In the genomic region with DNA sequence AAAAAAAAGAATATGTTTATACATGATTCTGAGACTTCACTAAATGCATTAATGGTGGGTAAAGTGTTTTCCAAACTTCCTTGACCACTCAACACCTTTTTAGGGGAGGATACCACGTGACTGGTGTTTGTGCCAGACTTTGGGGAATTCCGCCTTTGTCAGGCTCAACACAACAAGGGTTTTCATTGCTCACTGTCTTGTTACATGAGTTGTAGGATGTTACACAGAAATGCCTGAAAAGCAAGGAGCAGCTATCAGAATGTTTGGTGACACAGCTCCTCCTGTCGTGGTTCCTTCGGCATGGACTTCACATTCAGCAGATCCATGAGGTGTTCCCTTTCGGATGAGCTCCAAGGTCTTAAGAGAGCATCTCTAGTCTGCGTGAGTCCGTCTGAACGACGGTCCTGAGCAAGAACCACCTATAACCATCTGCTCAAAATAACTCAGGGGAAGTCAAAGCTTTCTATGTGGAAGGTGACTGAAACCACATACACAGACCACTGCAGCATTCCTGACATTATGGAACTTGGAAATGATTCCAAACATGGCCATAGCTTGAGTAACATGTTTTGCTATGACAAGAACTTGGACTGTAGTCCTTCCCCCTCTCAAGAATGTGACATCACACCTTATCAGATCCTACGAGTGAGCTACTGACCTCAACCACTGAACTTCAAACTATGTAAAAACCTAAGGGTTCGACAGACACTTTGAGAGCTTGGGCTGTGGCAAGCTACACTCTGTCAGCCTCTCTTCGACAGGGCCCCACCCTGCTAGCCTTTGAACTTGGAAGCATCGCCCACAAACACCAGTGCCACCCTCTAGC, we compare ENCODE assay signal across 12 cellular contexts. TPM values are rescaled to one million over a fixed set of nuclear protein-coding genes. Genes with fewer than 3 reads are reported as not detected.
DNase-seq lines count a peak whose midpoint lies in the region; ATAC-seq and TF ChIP-seq lines count a peak whose summit lies in the region.
"Had no signal": no experiment of that assay in that cellular context is flagged by ENCODE, and none has a peak within 500 bp of the region (broad histone marks: within the 10 kb centered on the region; RNA-seq: fewer than 3 reads in every experiment).

No MANE protein-coding gene starts in this region.

- 76 to 88% methylated on average over 13 of the region's 13 CpGs for WGBS in esophagus squamous epithelium, 2 donors

- no peaks in the 10 kb centered on the region for H3K9me3 ChIP-seq in esophagus squamous epithelium
- no peaks in the 10 kb centered on the region for H3K9me3 ChIP-seq in osteoblast (ENCODE audit: low read depth, low read length)

- ATAC-seq in esophagus mucosa: no peak
- ATAC-seq in activated T-cell treated with anti-CD3 and anti-CD28 coated beads, Interleukin-2, amount 50 U/mL, for 72 hours (replicated peaks in 1 of 2): no peak
- ATAC-seq in HG02840 (IDR thresholded peaks at IDR 0.05; ENCODE audit: low FRiP score, unreplicated experiment): no peak

- no peak overlapping the region for H2AFZ ChIP-seq in osteoblast (ENCODE audit: low read length)

- H3K36me3 Mint-ChIP-seq in activated T-cell treated with anti-CD3 and anti-CD28 coated beads, Interleukin-2, amount 50 U/mL, for 72 hours (ENCODE audit: insufficient read depth in 2 of 2): no peaks in the 10 kb centered on the region

- intact Hi-C loops in esophagus squamous epithelium (cut with DNase I): no loop called here

- H3K4me2 ChIP-seq in osteoblast (ENCODE audit: insufficient read depth, low read length): peak overlapping the region; percentile 9

- TF ChIP-seq CTCF in esophagus squamous epithelium (IDR thresholded peaks at IDR 0.05) (no peak), osteoblast (IDR thresholded peaks at IDR 0.05; ENCODE audit: extremely low read depth, low read depth, low read length) (peak; percentile 25)

- H3K4me1 ChIP-seq in esophagus squamous epithelium (peaks cover 8 to 59% (median 22%) of the 10 kb centered on the region in 3 donors), osteoblast (ENCODE audit: insufficient read depth, low read length) (peaks cover 61% of the 10 kb centered on the region)

- DNase-seq in AG08395 (ENCODE audit: low spot score) (peak; percentile 76), NCI-H226 (peak; percentile 33), esophagus squamous epithelium (lab: John Stamatoyannopoulos, UW) (no peak), osteoblast (ENCODE audit: insufficient read length, low spot score, missing footprints) (peak; percentile 85), nucleus accumbens (lab: John Stamatoyannopoulos, UW) (no peak)
- DNase-seq in activated T-cell treated with anti-CD3 and anti-CD28 coated beads, Interleukin-2, amount 50 U/mL, for 72 hours: no peak
- DNase-seq: NCI-H146, posterior cingulate gyrus, T-helper 9 cell had no signal

- H3K36me3 ChIP-seq in esophagus squamous epithelium (no peaks in the 10 kb centered on the region), osteoblast (ENCODE audit: insufficient read depth, low read length) (peaks cover 3% of the 10 kb centered on the region)

- H4K20me1 ChIP-seq in osteoblast (ENCODE audit: insufficient read depth, low read length): no peaks in the 10 kb centered on the region

- no peak overlapping the region for H3K27ac Mint-ChIP-seq in activated T-cell treated with anti-CD3 and anti-CD28 coated beads, Interleukin-2, amount 50 U/mL, for 72 hours

- H3K79me2 ChIP-seq in osteoblast (ENCODE audit: insufficient read depth, low read length): peaks cover 10% of the 10 kb centered on the region

- no peak overlapping the region for H3K4me3 Mint-ChIP-seq in activated T-cell treated with anti-CD3 and anti-CD28 coated beads, Interleukin-2, amount 50 U/mL, for 72 hours

- H3K27ac ChIP-seq in esophagus squamous epithelium: peak overlapping the region in 3 of 4 donors; percentile 20 to 64 (median 51)
- peak overlapping the region; percentile 97 for H3K27ac ChIP-seq in osteoblast (ENCODE audit: low read depth, low read length)
- H3K27ac ChIP-seq: C4-2B had no signal

- no peaks in the 10 kb centered on the region for H3K27me3 Mint-ChIP-seq in activated T-cell treated with anti-CD3 and anti-CD28 coated beads, Interleukin-2, amount 50 U/mL, for 72 hours (ENCODE audit: low read depth)

- no peak overlapping the region for H3K4me3 ChIP-seq in esophagus squamous epithelium
- H3K4me3 ChIP-seq in osteoblast (ENCODE audit: insufficient read depth, low read length): no peak overlapping the region

- no peaks in the 10 kb centered on the region for H3K9me3 Mint-ChIP-seq in activated T-cell treated with anti-CD3 and anti-CD28 coated beads, Interleukin-2, amount 50 U/mL, for 72 hours

- no peak for TF ChIP-seq POLR2A in esophagus squamous epithelium (IDR thresholded peaks at IDR 0.05)

- H3K27me3 ChIP-seq in esophagus squamous epithelium (peaks cover 0 to 14% (median 0%) of the 10 kb centered on the region in 4 donors), osteoblast (ENCODE audit: insufficient read depth, low read length) (no peaks in the 10 kb centered on the region)

- no peaks in the 10 kb centered on the region for H3K4me1 Mint-ChIP-seq in activated T-cell treated with anti-CD3 and anti-CD28 coated beads, Interleukin-2, amount 50 U/mL, for 72 hours (ENCODE audit: low read depth)

RNA-seq across cellular contexts. Expression of gene MCFD2, which starts 57.5 kb away (rescaled TPM):
- total RNA-seq in esophagus squamous epithelium (10 to 100 TPM; 49.7 to 62.8 (median 56.7) TPM), osteoblast (136 and 185 TPM in 2 replicates), esophagus mucosa (53.3 TPM)
- 10 to 100 TPM; 50.1 to 59.3 TPM for total RNA-seq in activated T-cell treated with anti-CD3 and anti-CD28 coated beads, Interleukin-2, amount 50 U/mL, for 72 hours

Comparison
In these comparisons a context has a peak if more than half of its experiments do, and no peak if none do; other contexts are left out.
1. DNase-seq: peak in AG08395 (single experiment), NCI-H226 (single experiment) and osteoblast (single experiment); none in esophagus squamous epithelium (single experiment), activated T-cell treated with anti-CD3 and anti-CD28 coated beads, Interleukin-2, amount 50 U/mL, for 72 hours (0 of 2) and nucleus accumbens (0 of 56).